In the genomic region with DNA sequence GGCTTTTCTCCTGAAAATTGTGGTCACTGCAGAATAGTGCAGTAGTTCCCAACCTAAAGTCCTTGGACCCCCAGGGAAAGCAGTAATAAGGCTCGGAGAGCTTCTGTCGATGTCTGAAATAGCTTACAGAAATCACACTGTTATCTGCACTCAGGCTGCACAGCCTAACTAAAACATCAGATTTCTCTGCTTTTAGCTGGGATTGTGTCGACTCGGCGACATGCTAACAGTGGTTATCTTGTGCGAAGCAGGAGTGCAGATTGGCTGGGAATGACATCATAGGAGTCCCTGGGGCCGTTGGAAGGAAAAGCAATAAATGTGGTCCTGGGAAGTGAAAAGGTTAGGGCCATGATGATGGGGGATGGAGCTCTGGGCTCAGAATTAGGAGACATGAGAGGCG, we compare ENCODE assay signal across 30 cellular contexts.
"Had no signal": no experiment of that assay in that cellular context is flagged by ENCODE, and none has a peak within 500 bp of the region (broad histone marks: within the 10 kb centered on the region; RNA-seq: fewer than 3 reads in every experiment).

No MANE protein-coding gene starts in this region.

- H3K9me3 Mint-ChIP-seq: endodermal cell; memory B cell; naive thymus-derived CD4-positive, alpha-beta T cell; nephron; stimulated activated naive B cell treated with anti-CD40 and anti-IgM and Interleukin-4, amounts not matched to agents 10 μg/mL and 1 μg/mL and 100 μg/mL, for 72 hours; stimulated activated naive CD8-positive, alpha-beta T cell treated with anti-CD3 and anti-CD28 coated beads, Interleukin-15, amount 100 ng/mL, for 72 hours had no signal

- H3K27ac Mint-ChIP-seq: endodermal cell; memory B cell; naive thymus-derived CD4-positive, alpha-beta T cell; nephron; stimulated activated naive B cell treated with anti-CD40 and anti-IgM and Interleukin-4, amounts not matched to agents 10 μg/mL and 1 μg/mL and 100 μg/mL, for 72 hours; stimulated activated naive CD8-positive, alpha-beta T cell treated with anti-CD3 and anti-CD28 coated beads, Interleukin-15, amount 100 ng/mL, for 72 hours had no signal

- H3K9me3 ChIP-seq: gastrocnemius medialis, heart left ventricle, psoas muscle, suprapubic skin, transverse colon, upper lobe of right lung, uterus had no signal

- DNase-seq: effector CD4-positive, alpha-beta T cell; endodermal cell; foreskin fibroblast; gastrocnemius medialis; heart left ventricle; kidney glomerular epithelial cell; left colon; left ventricle myocardium superior; midbrain; naive thymus-derived CD4-positive, alpha-beta T cell; nucleus accumbens; psoas muscle; right cardiac atrium; stimulated activated CD4-positive, alpha-beta T cell treated with anti-CD3 and anti-CD28 coated beads, Interleukin-15, amount 100 ng/mL, for 24 hours; stimulated activated CD4-positive, alpha-beta T cell treated with anti-CD3 and anti-CD28 coated beads, Interleukin-2, amount 100 ng/mL, for 48 hours; stimulated activated naive B cell treated with anti-CD40 and anti-IgM and Interleukin-4, amounts not matched to agents 10 μg/mL and 1 μg/mL and 100 μg/mL, for 72 hours; stimulated activated naive CD8-positive, alpha-beta T cell treated with anti-CD3 and anti-CD28 coated beads, Interleukin-15, amount 100 ng/mL, for 72 hours; transverse colon; upper lobe of right lung; uterus had no signal

- H2AFZ ChIP-seq: hepatocyte had no signal

- H3K27me3 ChIP-seq: uterus had no signal

- H3K79me2 ChIP-seq: hepatocyte had no signal

- H3K4me3 Mint-ChIP-seq: endodermal cell; memory B cell; naive thymus-derived CD4-positive, alpha-beta T cell; nephron; stimulated activated naive B cell treated with anti-CD40 and anti-IgM and Interleukin-4, amounts not matched to agents 10 μg/mL and 1 μg/mL and 100 μg/mL, for 72 hours; stimulated activated naive CD8-positive, alpha-beta T cell treated with anti-CD3 and anti-CD28 coated beads, Interleukin-15, amount 100 ng/mL, for 72 hours had no signal

- H3K4me3 ChIP-seq: dorsolateral prefrontal cortex, gastrocnemius medialis, heart left ventricle, hepatocyte, lung, psoas muscle, skin epidermis, suprapubic skin, transverse colon, upper lobe of right lung, uterus had no signal

- H3K36me3 ChIP-seq: gastrocnemius medialis, heart left ventricle, suprapubic skin, transverse colon, upper lobe of right lung, uterus had no signal

- H3K4me2 ChIP-seq: hepatocyte had no signal

- H3K4me1 Mint-ChIP-seq: memory B cell; naive thymus-derived CD4-positive, alpha-beta T cell; nephron; stimulated activated naive B cell treated with anti-CD40 and anti-IgM and Interleukin-4, amounts not matched to agents 10 μg/mL and 1 μg/mL and 100 μg/mL, for 72 hours; stimulated activated naive CD8-positive, alpha-beta T cell treated with anti-CD3 and anti-CD28 coated beads, Interleukin-15, amount 100 ng/mL, for 72 hours had no signal

- H3K27ac ChIP-seq: dorsolateral prefrontal cortex, epithelial cell of prostate, gastrocnemius medialis, heart left ventricle, hepatocyte, psoas muscle, skin epidermis, suprapubic skin, transverse colon, upper lobe of right lung, uterus had no signal

- FAIRE-seq: colon, islet of Langerhans had no signal

- H3K36me3 Mint-ChIP-seq: memory B cell; naive thymus-derived CD4-positive, alpha-beta T cell; stimulated activated naive B cell treated with anti-CD40 and anti-IgM and Interleukin-4, amounts not matched to agents 10 μg/mL and 1 μg/mL and 100 μg/mL, for 72 hours had no signal

- H3K4me1 ChIP-seq: gastrocnemius medialis, psoas muscle, transverse colon, upper lobe of right lung, uterus had no signal
